Comparison of ENCODE assay signal across 11 cellular contexts in the genomic region with DNA sequence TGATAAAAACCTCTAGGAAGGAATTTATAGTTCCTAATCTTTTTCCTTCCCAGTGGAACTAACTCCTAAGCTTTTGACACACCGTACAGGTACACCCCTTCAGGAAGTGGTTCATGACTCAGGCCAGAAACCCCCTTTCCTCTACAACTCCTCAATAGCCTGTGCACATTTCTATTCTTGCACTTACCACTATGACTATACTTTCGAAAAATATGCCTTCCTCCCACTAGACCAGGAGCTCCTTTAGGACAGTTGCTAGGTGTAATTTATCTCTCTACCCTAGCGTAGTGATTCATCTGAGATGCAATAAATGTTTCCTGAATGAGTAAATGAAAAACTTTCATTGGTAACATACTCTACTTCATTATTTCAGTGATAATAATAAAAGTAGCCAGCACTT. TPM values are rescaled to one million over a fixed set of nuclear protein-coding genes. Genes with fewer than 3 reads are reported as not detected.
A peak's percentile ranks its signal among the peaks of the same experiment; 100 is the strongest.
DNase-seq lines count a peak whose midpoint lies in the region; ATAC-seq and TF ChIP-seq lines count a peak whose summit lies in the region.
"Had no signal": no experiment of that assay in that cellular context is flagged by ENCODE, and none has a peak within 500 bp of the region (broad histone marks: within the 10 kb centered on the region; RNA-seq: fewer than 3 reads in every experiment).

No MANE protein-coding gene starts in this region.

- no peak overlapping the region for H3K4me3 Mint-ChIP-seq in mesothelial cell of epicardium
- H3K4me3 Mint-ChIP-seq: naive B cell had no signal

- ATAC-seq in GM21529 (IDR thresholded peaks at IDR 0.05; ENCODE audit: unreplicated experiment), result peak; percentile 70
- ATAC-seq: body of pancreas, gastrocnemius medialis had no signal

- H3K27me3 Mint-ChIP-seq in mesothelial cell of epicardium (ENCODE audit: low read depth), result peaks cover 18% of the 10 kb centered on the region

- H3K9me3 Mint-ChIP-seq in mesothelial cell of epicardium, result no peaks in the 10 kb centered on the region
- H3K9me3 Mint-ChIP-seq: naive B cell had no signal

- POLR2A ChIA-PET in HEK293T (lab: Yijun Ruan, JAX), result no interaction called here

- peak; percentile 13 for DNase-seq in activated CD4-positive, alpha-beta T cell treated with anti-CD3 and anti-CD28 coated beads for 48 hours
- no peak for DNase-seq in activated CD4-positive, alpha-beta T cell treated with anti-CD3 and anti-CD28 coated beads, Interleukin-2, amount 50 U/mL, for 1 hour
- DNase-seq in LHCN-M2 (ENCODE audit: low read depth) (peak; percentile 40), mesothelial cell of epicardium (ENCODE audit: low spot score in 2 of 2, unreplicated experiment in 2 of 2) (no peak), superior temporal gyrus (ENCODE audit: extremely low spot score) (no peak), HEK293T (ENCODE audit: extremely low spot score) (no peak), NCI-H2171 (lab: John Stamatoyannopoulos, UW) (no peak)
- DNase-seq: body of pancreas, gastrocnemius medialis, naive B cell had no signal

- H3K36me3 Mint-ChIP-seq in mesothelial cell of epicardium, result no peaks in the 10 kb centered on the region
- H3K36me3 Mint-ChIP-seq: naive B cell had no signal

- H3K4me1 Mint-ChIP-seq in mesothelial cell of epicardium, result peaks cover 30% of the 10 kb centered on the region
- H3K4me1 Mint-ChIP-seq: naive B cell had no signal

- peak overlapping the region; percentile 15 for H3K27ac Mint-ChIP-seq in mesothelial cell of epicardium
- H3K27ac Mint-ChIP-seq: naive B cell had no signal

- CTCF ChIA-PET in HEK293T (lab: Yijun Ruan, JAX), result no interaction called here

- TF ChIP-seq CTCF in mesothelial cell of epicardium (IDR thresholded peaks at IDR 0.05; ENCODE audit: unreplicated experiment), result no peak

TF ChIP-seq in HEK293T, 16 proteins besides CTCF, POLR2A, EP300 and RAD21:
- TF ChIP-seq LEF1 (IDR thresholded peaks at IDR 0.05; ENCODE audit: borderline replicate concordance) (no peak), FOXK2 (IDR thresholded peaks at IDR 0.05) (no peak), ARNT (IDR thresholded peaks at IDR 0.05) (no peak), TARDBP (IDR thresholded peaks at IDR 0.05) (no peak), FOXA1 (IDR thresholded peaks at IDR 0.05) (no peak), ZNF384 (IDR thresholded peaks at IDR 0.05) (no peak), L3MBTL2 (conservative IDR thresholded peaks at IDR 0.05) (no peak), NFRKB (IDR thresholded peaks at IDR 0.05) (no peak), BHLHE40 (IDR thresholded peaks at IDR 0.05; ENCODE audit: borderline replicate concordance) (no peak), SUZ12 (IDR thresholded peaks at IDR 0.05) (no peak), HDGF (IDR thresholded peaks at IDR 0.05; ENCODE audit: borderline replicate concordance) (no peak)

RNA-seq across cellular contexts. Expression of a gene that starts 14.5 kb away (rescaled TPM):
- total RNA-seq in LHCN-M2 (2014; rRNA removed) (under 0.01 TPM in 1 of 2 replicates, not detected in the other), mesothelial cell of epicardium (0.92 to 1.2 TPM (median 1.2 TPM) in 3 replicates)
- polyA plus RNA-seq in LHCN-M2 (2012), result 0.22 TPM

Comparison
In these comparisons a context has a peak if more than half of its experiments do, and no peak if none do; other contexts are left out.
1. DNase-seq: peak in activated CD4-positive, alpha-beta T cell treated with anti-CD3 and anti-CD28 coated beads for 48 hours (single experiment) and LHCN-M2 (single experiment); none in activated CD4-positive, alpha-beta T cell treated with anti-CD3 and anti-CD28 coated beads, Interleukin-2, amount 50 U/mL, for 1 hour (single experiment), mesothelial cell of epicardium (0 of 2), superior temporal gyrus (single experiment), HEK293T (single experiment) and NCI-H2171 (single experiment).